In genomic region chr1:45687014-45687752, GRCh38 we compare ENCODE assay signal across 8 cellular contexts. TPM values are rescaled to one million over a fixed set of nuclear protein-coding genes. Genes with fewer than 3 reads are reported as not detected.
DNase-seq lines count a peak whose midpoint lies in the region; ATAC-seq and TF ChIP-seq lines count a peak whose summit lies in the region.

No MANE protein-coding gene starts in this region.

- H3K27ac ChIP-seq in KMS-11 (peak overlapping the region; percentile 89), Panc1 (ENCODE audit: low read length) (peak overlapping the region; percentile 100), esophagus muscularis mucosa (replicated peaks in 1 of 4) (peak overlapping the region; percentile 93 to 97 (median 96)), muscle layer of colon (ENCODE audit: low read depth, low read length) (peak overlapping the region; percentile 94)

- CTCF ChIA-PET in Panc1 (lab: Charles Lee): interaction anchor here (0.6 to 0.7 kb wide), 2 partner anchors 107 to 346 kb away, joined by 3 to 5 read pairs; no protein-coding TSS in a partner anchor

- H3K9me3 Mint-ChIP-seq in activated T-cell treated with anti-CD3 and anti-CD28 coated beads, Interleukin-2, amount 50 U/mL, for 72 hours: no peaks in the 10 kb centered on the region

- no peaks in the 10 kb centered on the region for H3K27me3 Mint-ChIP-seq in activated T-cell treated with anti-CD3 and anti-CD28 coated beads, Interleukin-2, amount 50 U/mL, for 72 hours (ENCODE audit: low read depth)

- POLR2A ChIA-PET in Panc1 (lab: Charles Lee): interaction anchor here (1.0 kb wide), 2 partner anchors 29 to 31 kb away, joined by 3 to 5 read pairs; no protein-coding TSS in a partner anchor

- peak; percentile 25 for TF ChIP-seq POLR2A in esophagus muscularis mucosa (IDR thresholded peaks at IDR 0.05; ENCODE audit: low read depth)

- no TSS peak for BruUV-seq in Panc1 (replicated peaks; lab: Mats Ljungman, UMichigan)

- peaks cover 5 to 18% of the 10 kb centered on the region in 2 donors for H3K36me3 Mint-ChIP-seq in activated T-cell treated with anti-CD3 and anti-CD28 coated beads, Interleukin-2, amount 50 U/mL, for 72 hours (ENCODE audit: insufficient read depth in 2 of 2)

- H3K4me3 Mint-ChIP-seq in activated T-cell treated with anti-CD3 and anti-CD28 coated beads, Interleukin-2, amount 50 U/mL, for 72 hours: peak overlapping the region; percentile 96 to 100

- no peak for TF ChIP-seq CTCF in KMS-11 (conservative IDR thresholded peaks at IDR 0.05; ENCODE audit: low read depth, low read length)
- no peak for TF ChIP-seq CTCF in Panc1 (IDR thresholded peaks at IDR 0.05)
- TF ChIP-seq CTCF in esophagus muscularis mucosa (IDR thresholded peaks at IDR 0.05): no peak

- ATAC-seq in GM21786 (IDR thresholded peaks at IDR 0.05; ENCODE audit: unreplicated experiment) (peak; percentile 86), Panc1 (peak; percentile 93)
- ATAC-seq in activated T-cell treated with anti-CD3 and anti-CD28 coated beads, Interleukin-2, amount 50 U/mL, for 72 hours (replicated peaks in 1 of 2): peak; percentile 88

- peak overlapping the region; percentile 76 for H3K4me2 ChIP-seq in KMS-11

- H3K9ac ChIP-seq in KMS-11 (peak overlapping the region; percentile 83), muscle layer of colon (ENCODE audit: low read length) (peak overlapping the region; percentile 85)

- H3K27ac Mint-ChIP-seq in activated T-cell treated with anti-CD3 and anti-CD28 coated beads, Interleukin-2, amount 50 U/mL, for 72 hours: peak overlapping the region; percentile 93

- H3K27me3 ChIP-seq in KMS-11 (ENCODE audit: insufficient read depth, low read depth): no peaks in the 10 kb centered on the region
- no peaks in the 10 kb centered on the region for H3K27me3 ChIP-seq in Panc1 (ENCODE audit: control insufficient read depth, insufficient read depth, low read length)
- H3K27me3 ChIP-seq in esophagus muscularis mucosa: no peaks in the 10 kb centered on the region
- H3K27me3 ChIP-seq in muscle layer of colon (ENCODE audit: control insufficient read depth in 1 of 2, insufficient read depth in 2 of 2, low read length in 2 of 2): no peaks in the 10 kb centered on the region

- WGBS in esophagus muscularis mucosa: 3% methylated on average over 33 of the region's 44 CpGs

- DNase-seq in DMS79 treated with DMSO at 0.1 percent for 48 hours (lab: John Stamatoyannopoulos, UW) (peak; percentile 98), Panc1 (ENCODE audit: low read depth, low spot score) (peak; percentile 97), esophagus muscularis mucosa (ENCODE audit: extremely low spot score) (peak; percentile 98)
- peak; percentile 96 to 97 for DNase-seq in activated T-cell treated with anti-CD3 and anti-CD28 coated beads, Interleukin-2, amount 50 U/mL, for 72 hours
- DNase-seq in stimulated activated CD8-positive, alpha-beta memory T cell treated with anti-CD3 and anti-CD28 coated beads, Interleukin-7, amount 100 ng/mL, for 24 hours (ENCODE audit: low read depth): peak; percentile 88

- H3K4me3 ChIP-seq in KMS-11 (IDR thresholded peaks at IDR 0.05; ENCODE audit: insufficient read depth, low read depth, low read length) (peak overlapping the region; percentile 50), Panc1 (ENCODE audit: low read depth in 2 of 2, low read length in 2 of 2) (peak overlapping the region; percentile 99 to 100), esophagus muscularis mucosa (peak overlapping the region; percentile 77 to 95 (median 92)), muscle layer of colon (ENCODE audit: low read depth in 1 of 2, low read length in 2 of 2) (peak overlapping the region; percentile 80 to 99)

- no peak for TF ChIP-seq EP300 in esophagus muscularis mucosa (IDR thresholded peaks at IDR 0.05)

- H3K79me2 ChIP-seq in KMS-11 (ENCODE audit: insufficient read depth, low read depth): peaks cover 72% of the 10 kb centered on the region

- in situ Hi-C loops in Panc1 (cut with HindIII; ENCODE audit: low pct_unique_long_range_greater_than_20kb, low sequenced_read_pairs): loop anchor here (25.0 kb wide), 1 partner anchor 175 kb away; no protein-coding TSS in a partner anchor

- H3K36me3 ChIP-seq in KMS-11 (ENCODE audit: insufficient read depth) (no peaks in the 10 kb centered on the region), Panc1 (ENCODE audit: control insufficient read depth, insufficient read depth, low read length) (peaks cover 17% of the 10 kb centered on the region), esophagus muscularis mucosa (peaks cover 0 to 26% (median 10%) of the 10 kb centered on the region in 4 donors), muscle layer of colon (ENCODE audit: insufficient read depth, low read length) (peaks cover 2% of the 10 kb centered on the region)

- no peaks in the 10 kb centered on the region for H3K9me3 ChIP-seq in Panc1 (ENCODE audit: control insufficient read depth, insufficient read depth, low read depth, low read length)
- no peaks in the 10 kb centered on the region for H3K9me3 ChIP-seq in esophagus muscularis mucosa
- H3K9me3 ChIP-seq in muscle layer of colon (ENCODE audit: low read length): no peaks in the 10 kb centered on the region

- intact Hi-C loops in Panc1 (cut with micrococcal nuclease; ENCODE audit: unreplicated experiment) (loop anchor here (5.0 kb wide), 1 partner anchor 195 kb away; no protein-coding TSS in a partner anchor), esophagus muscularis mucosa (cut with DNase I) (loop anchor here (5.0 to 10.0 kb wide), 2 partner anchors 100 to 198 kb away; no protein-coding TSS in a partner anchor)

- H3K4me1 ChIP-seq in KMS-11 (ENCODE audit: low read depth, poor library complexity, severe bottlenecking) (peaks cover 26% of the 10 kb centered on the region), Panc1 (ENCODE audit: control insufficient read depth, insufficient read depth, low read length) (peaks cover 29% of the 10 kb centered on the region), esophagus muscularis mucosa (peaks cover 24 to 62% (median 51%) of the 10 kb centered on the region in 4 donors), muscle layer of colon (ENCODE audit: insufficient read depth, low read length) (peaks cover 23% of the 10 kb centered on the region)

- peaks cover 10% of the 10 kb centered on the region; the same call in 1 of the 2 replicates for H4K20me1 ChIP-seq in KMS-11 (ENCODE audit: insufficient read depth)

- H3K4me1 Mint-ChIP-seq in activated T-cell treated with anti-CD3 and anti-CD28 coated beads, Interleukin-2, amount 50 U/mL, for 72 hours (ENCODE audit: low read depth): peaks cover 54% of the 10 kb centered on the region

- H2AFZ ChIP-seq in KMS-11 (ENCODE audit: low read depth): peak overlapping the region; percentile 70; the same call in 1 of the 2 replicates

RNA-seq across cellular contexts. Expression of gene TMEM69, which starts 0.8 kb away (rescaled TPM):
- total RNA-seq in Panc1 (2021; ENCODE audit: unreplicated experiment) (19.1 TPM), esophagus muscularis mucosa (10 to 100 TPM; 18.9 to 22.5 (median 19.9) TPM)
- 13.6 TPM for polyA plus RNA-seq in Panc1 (2012; ENCODE audit: insufficient read length)
- 10 to 100 TPM; 28.3 to 30.3 TPM for total RNA-seq in activated T-cell treated with anti-CD3 and anti-CD28 coated beads, Interleukin-2, amount 50 U/mL, for 72 hours

RNA-seq across cellular contexts. Expression of gene GPBP1L1, which starts 0.8 kb away (rescaled TPM):
- 130 TPM for total RNA-seq in Panc1 (2021; ENCODE audit: unreplicated experiment)
- 61.0 TPM for polyA plus RNA-seq in Panc1 (2012; ENCODE audit: insufficient read length)
- total RNA-seq in activated T-cell treated with anti-CD3 and anti-CD28 coated beads, Interleukin-2, amount 50 U/mL, for 72 hours: 100 to 1,000 TPM; 140 to 146 TPM
- 100 to 1,000 TPM in 2 of 4 donors, 10 to 100 TPM in 2; 87.6 to 110 (median 98.7) TPM for total RNA-seq in esophagus muscularis mucosa

Comparison
In these comparisons a context has a peak if more than half of its experiments do, and no peak if none do; other contexts are left out.
1. Peak in every context shown above with its lines: DNase-seq, ATAC-seq, H3K4me3 ChIP-seq and H3K27ac ChIP-seq.